ENCODE assay signal across 16 cellular contexts in the genomic region with DNA sequence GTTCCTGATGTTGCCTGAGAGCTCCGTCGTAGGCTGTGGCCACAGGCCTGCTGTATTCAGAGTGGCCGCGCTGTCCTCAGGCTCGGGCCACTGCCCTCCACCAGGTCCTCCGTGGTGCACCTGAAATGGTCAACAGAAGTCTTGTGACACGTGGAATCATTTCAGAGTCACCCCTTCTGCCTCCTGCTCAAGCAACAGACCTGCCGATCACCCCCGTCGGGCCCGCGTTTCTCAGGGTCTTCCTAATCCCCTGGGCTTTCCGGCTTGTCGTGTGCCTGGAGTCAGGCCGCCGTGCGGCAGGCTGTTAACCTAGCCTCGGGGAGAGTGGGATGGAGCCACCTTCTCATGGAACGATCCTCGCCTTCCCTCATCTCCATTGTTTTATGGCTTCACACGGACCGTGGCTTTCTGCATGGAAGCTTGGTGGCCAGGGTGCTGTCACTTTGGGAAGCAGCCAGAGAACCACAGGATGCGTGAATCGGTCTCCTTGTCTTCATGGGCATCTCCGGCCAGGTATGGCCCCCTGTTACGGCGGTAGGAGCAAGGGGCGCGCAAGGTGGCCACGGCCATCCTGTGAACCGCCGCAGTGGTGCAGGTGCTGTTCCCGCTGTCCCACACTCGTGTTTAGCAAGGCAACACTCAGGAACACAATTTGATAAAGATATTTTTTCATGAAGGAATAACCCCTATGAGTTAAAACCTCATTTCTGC. TPM values are rescaled to one million over a fixed set of nuclear protein-coding genes. Genes with fewer than 3 reads are reported as not detected.
DNase-seq lines count a peak whose midpoint lies in the region; ATAC-seq and TF ChIP-seq lines count a peak whose summit lies in the region.
"Had no signal": no experiment of that assay in that cellular context is flagged by ENCODE, and none has a peak within 500 bp of the region (broad histone marks: within the 10 kb centered on the region; RNA-seq: fewer than 3 reads in every experiment).

No MANE protein-coding gene starts in this region.

- intact Hi-C loops in natural killer cell (cut with micrococcal nuclease), result no loop called here

- H3K4me3 Mint-ChIP-seq in natural killer cell treated with Interleukin-12 subunit alpha and Interleukin-12 subunit beta and Interleukin-15 and Interleukin-18, amount 100 ng/mL, for 72 hours, result no peak overlapping the region
- H3K4me3 Mint-ChIP-seq in natural killer cell (no peak overlapping the region), chondrocyte (ENCODE audit: unreplicated experiment) (no peak overlapping the region), neural progenitor cell (no peak overlapping the region)
- H3K4me3 Mint-ChIP-seq: CD4-positive, CD25-positive, alpha-beta regulatory T cell had no signal

- H3K4me1 ChIP-seq in neural progenitor cell, result peaks cover 7% of the 10 kb centered on the region
- H3K4me1 ChIP-seq: BE2C had no signal

- H3K79me2 ChIP-seq in neural progenitor cell (ENCODE audit: low read depth), result no peaks in the 10 kb centered on the region

- H3K4me3 ChIP-seq in neural progenitor cell (no peak overlapping the region), foreskin fibroblast (ENCODE audit: low read depth in 1 of 2, low read length in 2 of 2) (no peak overlapping the region)
- H3K4me3 ChIP-seq: K562 had no signal

- no peak overlapping the region for H3K27ac Mint-ChIP-seq in natural killer cell treated with Interleukin-12 subunit alpha and Interleukin-12 subunit beta and Interleukin-15 and Interleukin-18, amount 100 ng/mL, for 72 hours
- H3K27ac Mint-ChIP-seq in natural killer cell (no peak overlapping the region), chondrocyte (ENCODE audit: unreplicated experiment) (no peak overlapping the region), neural progenitor cell (peak overlapping the region; percentile 69)

- H3K4me1 Mint-ChIP-seq in natural killer cell treated with Interleukin-12 subunit alpha and Interleukin-12 subunit beta and Interleukin-15 and Interleukin-18, amount 100 ng/mL, for 72 hours (ENCODE audit: low read depth in 2 of 2), result peaks cover 0 to 4% of the 10 kb centered on the region in 2 donors
- H3K4me1 Mint-ChIP-seq in natural killer cell, result no peaks in the 10 kb centered on the region
- no peaks in the 10 kb centered on the region for H3K4me1 Mint-ChIP-seq in chondrocyte (ENCODE audit: low read depth)
- peaks cover 14% of the 10 kb centered on the region for H3K4me1 Mint-ChIP-seq in neural progenitor cell
- H3K4me1 Mint-ChIP-seq: CD4-positive, CD25-positive, alpha-beta regulatory T cell had no signal

- no peak overlapping the region for H3K27ac ChIP-seq in neural progenitor cell

- no peak overlapping the region for H3K9ac ChIP-seq in neural progenitor cell

- H3K4me2 ChIP-seq in neural progenitor cell, result no peak overlapping the region

- H3K9me3 Mint-ChIP-seq in natural killer cell treated with Interleukin-12 subunit alpha and Interleukin-12 subunit beta and Interleukin-15 and Interleukin-18, amount 100 ng/mL, for 72 hours, result no peaks in the 10 kb centered on the region
- H3K9me3 Mint-ChIP-seq in natural killer cell, result no peaks in the 10 kb centered on the region
- no peaks in the 10 kb centered on the region for H3K9me3 Mint-ChIP-seq in chondrocyte (ENCODE audit: low read depth)
- H3K9me3 Mint-ChIP-seq in neural progenitor cell, result no peaks in the 10 kb centered on the region
- H3K9me3 Mint-ChIP-seq: CD4-positive, CD25-positive, alpha-beta regulatory T cell had no signal

- peak; percentile 52 for DNase-seq in natural killer cell treated with Interleukin-12 subunit alpha and Interleukin-12 subunit beta and Interleukin-15 and Interleukin-18, amount 100 ng/mL, for 72 hours (ENCODE audit: low spot score)
- no peak for DNase-seq in natural killer cell
- DNase-seq in chondrocyte (ENCODE audit: low spot score), result peak; percentile 51
- DNase-seq in neural progenitor cell (ENCODE audit: low spot score), result no peak
- no peak for DNase-seq in GM19238 (ENCODE audit: insufficient read length, low spot score)
- DNase-seq in foreskin fibroblast, result no peak
- DNase-seq in foreskin melanocyte, result no peak
- DNase-seq: ACHN; BE2C; C1 segment of cervical spinal cord; Caco-2; CD4-positive, CD25-positive, alpha-beta regulatory T cell; GOT3; HCEC 1CT; IMR-90 had no signal

- H3F3A ChIP-seq in neural progenitor cell (ENCODE audit: low read depth), result no peaks in the 10 kb centered on the region

- H3K27me3 ChIP-seq in neural progenitor cell, result no peaks in the 10 kb centered on the region
- H3K27me3 ChIP-seq: BE2C had no signal

- H3K27me3 Mint-ChIP-seq in natural killer cell treated with Interleukin-12 subunit alpha and Interleukin-12 subunit beta and Interleukin-15 and Interleukin-18, amount 100 ng/mL, for 72 hours, result no peaks in the 10 kb centered on the region
- H3K27me3 Mint-ChIP-seq in natural killer cell (ENCODE audit: low read depth in 2 of 2), result no peaks in the 10 kb centered on the region
- no peaks in the 10 kb centered on the region for H3K27me3 Mint-ChIP-seq in chondrocyte (ENCODE audit: low read depth)
- H3K27me3 Mint-ChIP-seq in neural progenitor cell (ENCODE audit: insufficient read depth, low read depth), result peaks cover 2% of the 10 kb centered on the region
- H3K27me3 Mint-ChIP-seq: CD4-positive, CD25-positive, alpha-beta regulatory T cell had no signal

- H3K9me3 ChIP-seq in neural progenitor cell (ENCODE audit: low read depth), result no peaks in the 10 kb centered on the region
- H3K9me3 ChIP-seq: BE2C, Caco-2 had no signal

- H3K36me3 Mint-ChIP-seq in natural killer cell treated with Interleukin-12 subunit alpha and Interleukin-12 subunit beta and Interleukin-15 and Interleukin-18, amount 100 ng/mL, for 72 hours, result no peaks in the 10 kb centered on the region
- H3K36me3 Mint-ChIP-seq in natural killer cell (no peaks in the 10 kb centered on the region), chondrocyte (ENCODE audit: low read depth) (peaks cover 33% of the 10 kb centered on the region), neural progenitor cell (peaks cover 15% of the 10 kb centered on the region)

- ATAC-seq in natural killer cell treated with Interleukin-12 subunit alpha and Interleukin-12 subunit beta and Interleukin-15 and Interleukin-18, amount 100 ng/mL, for 72 hours, result no peak
- no peak for ATAC-seq in natural killer cell
- ATAC-seq: K562 had no signal

- TF ChIP-seq CTCF in natural killer cell (IDR thresholded peaks at IDR 0.05) (no peak), chondrocyte (IDR thresholded peaks at IDR 0.05) (no peak), neural progenitor cell (IDR thresholded peaks at IDR 0.05) (no peak), foreskin fibroblast (IDR thresholded peaks at IDR 0.05; ENCODE audit: low read depth, low read length) (no peak)

- no peaks in the 10 kb centered on the region for H3K36me3 ChIP-seq in neural progenitor cell
- H3K36me3 ChIP-seq: BE2C had no signal

- H4K20me1 ChIP-seq in neural progenitor cell (ENCODE audit: low read depth), result no peaks in the 10 kb centered on the region

- H2AFZ ChIP-seq in neural progenitor cell (replicated peaks), result no peak overlapping the region

RNA-seq across cellular contexts. Expression of gene NADSYN1, which starts 24.1 kb away (rescaled TPM):
- total RNA-seq in natural killer cell treated with Interleukin-12 subunit alpha and Interleukin-12 subunit beta and Interleukin-15 and Interleukin-18, amount 100 ng/mL, for 72 hours, result 100 to 1,000 TPM; 117 to 129 TPM
- 100 to 1,000 TPM; 134 to 156 (median 150) TPM for total RNA-seq in natural killer cell
- total RNA-seq in chondrocyte, result 38.8 to 47.5 TPM (median 41.4 TPM) in 3 replicates
- total RNA-seq in neural progenitor cell (ENCODE audit: low replicate concordance), result 25.0 and 40.0 TPM in 2 replicates

RNA-seq across cellular contexts. Expression of gene DHCR7, which starts 28.9 kb away (rescaled TPM):
- 100 to 1,000 TPM in 1 of 2 donors, 10 to 100 TPM in 1; 75.8 to 104 TPM for total RNA-seq in natural killer cell treated with Interleukin-12 subunit alpha and Interleukin-12 subunit beta and Interleukin-15 and Interleukin-18, amount 100 ng/mL, for 72 hours
- total RNA-seq in natural killer cell (10 to 100 TPM; 12.5 to 18.1 (median 15.9) TPM), chondrocyte (44.4 to 58.7 TPM (median 57.5 TPM) in 3 replicates), neural progenitor cell (ENCODE audit: low replicate concordance) (36.7 and 69.8 TPM in 2 replicates)

RNA-seq across cellular contexts. Expression of gene KRTAP5-7, which starts 50.0 kb away (rescaled TPM):
- total RNA-seq in natural killer cell treated with Interleukin-12 subunit alpha and Interleukin-12 subunit beta and Interleukin-15 and Interleukin-18, amount 100 ng/mL, for 72 hours, result under 1 TPM in 1 of 2 donors, not detected in 1; 0.26 TPM
- under 1 TPM in 2 of 3 donors, not detected in 1; 0.19 to 0.25 TPM for total RNA-seq in natural killer cell
- total RNA-seq in chondrocyte, result not detected in 3 replicates
- not detected in 2 replicates for total RNA-seq in neural progenitor cell (ENCODE audit: low replicate concordance)
- total RNA-seq: Caco-2; CD4-positive, CD25-positive, alpha-beta regulatory T cell; IMR-90; K562 had no signal

Comparison
In these comparisons a context has a peak if more than half of its experiments do, and no peak if none do; other contexts are left out.
1. DNase-seq: peak in natural killer cell treated with Interleukin-12 subunit alpha and Interleukin-12 subunit beta and Interleukin-15 and Interleukin-18, amount 100 ng/mL, for 72 hours (single experiment) and chondrocyte (single experiment); none in natural killer cell (single experiment), neural progenitor cell (single experiment), GM19238 (single experiment), foreskin fibroblast (0 of 2) and foreskin melanocyte (single experiment).